Comparison of ENCODE assay signal across 8 cellular contexts in the genomic region with DNA sequence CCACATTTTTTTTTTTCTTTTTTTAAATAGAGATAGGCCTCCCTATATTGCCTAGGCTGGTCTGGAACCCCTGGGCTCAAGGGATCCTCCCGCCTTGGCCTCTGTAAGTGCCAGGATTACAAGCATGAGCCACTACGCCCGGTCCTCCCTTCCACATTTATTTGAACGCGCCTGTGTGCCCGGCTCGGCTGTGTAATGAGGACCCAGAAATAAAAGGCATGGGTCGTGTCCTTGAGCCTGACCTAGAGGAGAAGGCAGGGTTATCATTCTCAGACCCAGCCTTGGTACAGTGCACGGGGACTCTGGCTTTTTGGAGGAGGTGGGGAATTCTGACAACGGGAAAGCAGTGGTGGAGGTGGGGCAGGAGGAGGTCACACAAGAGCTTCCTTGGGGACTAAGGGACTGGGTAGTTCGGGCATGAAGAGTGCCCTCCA. TPM values are rescaled to one million over a fixed set of nuclear protein-coding genes. Genes with fewer than 3 reads are reported as not detected.
DNase-seq lines count a peak whose midpoint lies in the region; ATAC-seq and TF ChIP-seq lines count a peak whose summit lies in the region.

No MANE protein-coding gene starts in this region.

- H3K27ac Mint-ChIP-seq in activated naive CD8-positive, alpha-beta T cell treated with anti-CD3 and anti-CD28 coated beads, Interleukin-2, amount 10 ng/mL, durations not matched to agents 7 days and 5 days = peak overlapping the region; percentile 87

- TF ChIP-seq CTCF in lower leg skin (IDR thresholded peaks at IDR 0.05) = no peak

- peaks cover 14% of the 10 kb centered on the region for H3K36me3 ChIP-seq in KOPT-K1 (ENCODE audit: insufficient read depth, low read length)

- H3K36me3 Mint-ChIP-seq in activated naive CD8-positive, alpha-beta T cell treated with anti-CD3 and anti-CD28 coated beads, Interleukin-2, amount 10 ng/mL, durations not matched to agents 7 days and 5 days = peaks cover 3% of the 10 kb centered on the region

- peaks cover 17% of the 10 kb centered on the region for H3K4me1 Mint-ChIP-seq in activated naive CD8-positive, alpha-beta T cell treated with anti-CD3 and anti-CD28 coated beads, Interleukin-2, amount 10 ng/mL, durations not matched to agents 7 days and 5 days

- no peak for TF ChIP-seq POLR2A in lower leg skin (IDR thresholded peaks at IDR 0.05)

- H3K4me3 Mint-ChIP-seq in activated naive CD8-positive, alpha-beta T cell treated with anti-CD3 and anti-CD28 coated beads, Interleukin-2, amount 10 ng/mL, durations not matched to agents 7 days and 5 days = peak overlapping the region; percentile 94

- no peaks in the 10 kb centered on the region for H3K27me3 Mint-ChIP-seq in activated naive CD8-positive, alpha-beta T cell treated with anti-CD3 and anti-CD28 coated beads, Interleukin-2, amount 10 ng/mL, durations not matched to agents 7 days and 5 days

- H3K27ac ChIP-seq in KOPT-K1 (ENCODE audit: low read depth, low read length, poor library complexity, severe bottlenecking) = peak overlapping the region; percentile 93

- no peak for ATAC-seq in activated naive CD8-positive, alpha-beta T cell treated with anti-CD3 and anti-CD28 coated beads, Interleukin-2, amount 10 ng/mL, durations not matched to agents 7 days and 5 days (ENCODE audit: low read depth)
- ATAC-seq in GM21360 (IDR thresholded peaks at IDR 0.05; ENCODE audit: unreplicated experiment) = no peak
- no peak for ATAC-seq in HG03139 (IDR thresholded peaks at IDR 0.05; ENCODE audit: unreplicated experiment)

- peaks cover 2% of the 10 kb centered on the region for H3K9me3 Mint-ChIP-seq in activated naive CD8-positive, alpha-beta T cell treated with anti-CD3 and anti-CD28 coated beads, Interleukin-2, amount 10 ng/mL, durations not matched to agents 7 days and 5 days

- H3K4me3 ChIP-seq in lower leg skin (ENCODE audit: low read depth, poor library complexity, severe bottlenecking) = peak overlapping the region; percentile 67

- H3K9me3 ChIP-seq in KOPT-K1 (ENCODE audit: insufficient read depth, low read length, poor library complexity, severe bottlenecking) = peaks cover 6% of the 10 kb centered on the region

- DNase-seq in EL (peak; percentile 16), lower leg skin (ENCODE audit: low spot score in 2 of 2) (no peak), globus pallidus (ENCODE audit: low spot score) (no peak)
- DNase-seq in activated naive CD8-positive, alpha-beta T cell treated with anti-CD3 and anti-CD28 coated beads, Interleukin-2, amount 10 ng/mL, durations not matched to agents 7 days and 5 days = no peak
- no peak for DNase-seq in activated CD4-positive, alpha-beta T cell treated with anti-CD3 and anti-CD28 coated beads, Interleukin-2, amount 50 U/mL, for 1 hour

- POLR2A ChIA-PET in activated naive CD8-positive, alpha-beta T cell treated with anti-CD3 and anti-CD28 coated beads, Interleukin-2, amount 10 ng/mL, durations not matched to agents 7 days and 5 days (lab: Charles Lee) = interaction anchor here (1.0 to 2.1 kb wide), 2 partner anchors 13 to 176 kb away, joined by 3 to 5 read pairs; no protein-coding TSS in a partner anchor

- intact Hi-C loops in lower leg skin (cut with DNase I; ENCODE audit: low total_unique reads) = no loop called here

- WGBS in lower leg skin, 2 donors = 2 to 4% methylated on average over 11 of the region's 11 CpGs

RNA-seq across cellular contexts. Expression of a gene that starts 0.8 kb away (rescaled TPM):
- total RNA-seq in activated naive CD8-positive, alpha-beta T cell treated with anti-CD3 and anti-CD28 coated beads, Interleukin-2, amount 10 ng/mL, durations not matched to agents 7 days and 5 days = 100 to 1,000 TPM; 127 to 137 TPM
- total RNA-seq in lower leg skin = 1 to 10 TPM; 2.5 to 7.0 (median 3.0) TPM

RNA-seq across cellular contexts. Expression of a gene that starts 52.4 kb away (rescaled TPM):
- total RNA-seq in activated naive CD8-positive, alpha-beta T cell treated with anti-CD3 and anti-CD28 coated beads, Interleukin-2, amount 10 ng/mL, durations not matched to agents 7 days and 5 days = under 1 TPM; 0.08 to 0.09 TPM
- total RNA-seq in lower leg skin = 100 to 1,000 TPM in 1 of 4 donors, 10 to 100 TPM in 3; 59.4 to 118 (median 66.1) TPM

Comparison
In these comparisons a context has a peak if more than half of its experiments do, and no peak if none do; other contexts are left out.
1. RNA of a gene that starts 0.8 kb away (total RNA-seq): 127 to 137 TPM in activated naive CD8-positive, alpha-beta T cell treated with anti-CD3 and anti-CD28 coated beads, Interleukin-2, amount 10 ng/mL, durations not matched to agents 7 days and 5 days; 2.5 to 7.0 TPM in lower leg skin; every median in the first group is over 10 times any median in the second.
2. RNA of a gene that starts 52.4 kb away (total RNA-seq): 59.4 to 118 TPM in lower leg skin; 0.08 to 0.09 TPM in activated naive CD8-positive, alpha-beta T cell treated with anti-CD3 and anti-CD28 coated beads, Interleukin-2, amount 10 ng/mL, durations not matched to agents 7 days and 5 days; every median in the first group is over 10 times any median in the second.